In the genomic region with DNA sequence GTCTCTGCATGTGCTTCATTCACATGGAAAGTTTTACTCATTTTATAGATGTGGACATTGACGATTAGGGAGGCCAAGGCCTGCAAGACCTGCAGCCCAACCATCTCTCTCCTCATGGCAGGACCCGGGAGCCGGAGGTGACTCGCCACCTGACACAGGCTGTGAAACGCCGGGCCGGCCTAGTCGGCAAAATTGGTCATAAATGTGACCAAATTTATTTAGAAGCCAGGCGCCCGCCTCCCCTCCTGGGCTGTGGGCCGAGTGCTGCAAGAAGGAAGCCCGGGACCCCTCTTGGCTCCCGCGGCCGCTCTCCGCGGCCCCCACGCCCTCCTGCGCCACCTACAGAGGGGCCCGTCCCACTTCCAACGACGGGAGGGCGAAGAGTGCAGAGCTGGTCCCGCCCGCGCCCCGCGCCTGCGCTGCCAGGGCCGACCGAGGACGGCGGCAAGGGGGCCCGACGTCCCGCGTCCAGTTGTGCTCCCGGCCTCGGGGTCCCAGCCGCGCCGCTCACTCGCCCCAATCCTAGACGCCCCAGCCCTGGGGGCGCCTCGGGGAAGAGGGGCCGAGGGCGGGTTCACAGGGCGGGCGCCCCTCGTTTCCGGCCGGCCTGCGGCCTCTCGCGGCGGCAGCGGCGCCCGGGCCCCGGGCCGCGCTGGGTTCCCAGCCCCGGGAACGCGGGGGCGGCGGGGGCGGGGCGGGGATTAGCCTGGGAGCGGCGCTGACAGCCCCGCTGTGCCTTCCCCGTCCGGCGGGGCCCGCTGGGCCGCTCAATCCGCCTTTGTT, we compare ENCODE assay signal across 8 cellular contexts. TPM values are rescaled to one million over a fixed set of nuclear protein-coding genes. Genes with fewer than 3 reads are reported as not detected.
DNase-seq lines count a peak whose midpoint lies in the region; ATAC-seq and TF ChIP-seq lines count a peak whose summit lies in the region.

No MANE protein-coding gene starts in this region.

- no peaks in the 10 kb centered on the region for H4K20me1 ChIP-seq in Karpas-422 (ENCODE audit: insufficient read depth, low read depth, low read length)

- H3K27me3 ChIP-seq in Karpas-422 (ENCODE audit: low read length) = no peaks in the 10 kb centered on the region
- H3K27me3 ChIP-seq in gastroesophageal sphincter = peaks cover 11% of the 10 kb centered on the region
- no peaks in the 10 kb centered on the region for H3K27me3 ChIP-seq in parathyroid adenoma (ENCODE audit: control insufficient read depth, insufficient read depth, low read length)

- H3K9me3 ChIP-seq in Karpas-422 (ENCODE audit: low read length) (no peaks in the 10 kb centered on the region), gastroesophageal sphincter (no peaks in the 10 kb centered on the region), parathyroid adenoma (ENCODE audit: control insufficient read depth, low read length) (no peaks in the 10 kb centered on the region)

- H3K9me3 Mint-ChIP-seq in activated CD8-positive, alpha-beta T cell treated with anti-CD3 and anti-CD28 coated beads for 36 hours = no peaks in the 10 kb centered on the region

- H3K36me3 Mint-ChIP-seq in activated CD8-positive, alpha-beta T cell treated with anti-CD3 and anti-CD28 coated beads for 36 hours (ENCODE audit: low read depth) = no peaks in the 10 kb centered on the region

- DNase-seq in NCI-H82 (lab: John Stamatoyannopoulos, UW) (peak; percentile 71), NCI-H82 treated with DMSO at 0.1 percent for 48 hours (lab: John Stamatoyannopoulos, UW; ENCODE audit: unreplicated experiment) (no peak), Karpas-422 (peak; percentile 52)
- DNase-seq in activated CD8-positive, alpha-beta T cell treated with anti-CD3 and anti-CD28 coated beads for 36 hours = peak; percentile 43

- peak overlapping the region; percentile 42 for H3K4me2 ChIP-seq in Karpas-422 (ENCODE audit: low read depth, low read length, poor library complexity, severe bottlenecking)
- peak overlapping the region; percentile 82 for H3K4me2 ChIP-seq in parathyroid adenoma (ENCODE audit: low read length)

- H3K27ac Mint-ChIP-seq in activated CD8-positive, alpha-beta T cell treated with anti-CD3 and anti-CD28 coated beads for 36 hours = no peak overlapping the region

- peaks cover 19% of the 10 kb centered on the region for H3K4me1 Mint-ChIP-seq in activated CD8-positive, alpha-beta T cell treated with anti-CD3 and anti-CD28 coated beads for 36 hours (ENCODE audit: low read depth)

- POLR2A ChIA-PET in activated CD8-positive, alpha-beta T cell treated with anti-CD3 and anti-CD28 coated beads for 36 hours (lab: Charles Lee) = no interaction called here

- peak overlapping the region; percentile 53 for H3K4me3 Mint-ChIP-seq in activated CD8-positive, alpha-beta T cell treated with anti-CD3 and anti-CD28 coated beads for 36 hours

- peak; percentile 57 for ATAC-seq in activated CD8-positive, alpha-beta T cell treated with anti-CD3 and anti-CD28 coated beads for 36 hours
- ATAC-seq in gastroesophageal sphincter (peak; percentile 65), GM19328 (IDR thresholded peaks at IDR 0.05; ENCODE audit: unreplicated experiment) (no peak), HG03342 (IDR thresholded peaks at IDR 0.05; ENCODE audit: unreplicated experiment) (no peak)

- H3K36me3 ChIP-seq in Karpas-422 (ENCODE audit: insufficient read depth, low read length) = no peaks in the 10 kb centered on the region
- no peaks in the 10 kb centered on the region for H3K36me3 ChIP-seq in gastroesophageal sphincter
- H3K36me3 ChIP-seq in parathyroid adenoma (ENCODE audit: control insufficient read depth, insufficient read depth, low read length) = no peaks in the 10 kb centered on the region

- H2AFZ ChIP-seq in Karpas-422 (ENCODE audit: low read length) = no peak overlapping the region
- peak overlapping the region; percentile 86 for H2AFZ ChIP-seq in parathyroid adenoma

- H3K27me3 Mint-ChIP-seq in activated CD8-positive, alpha-beta T cell treated with anti-CD3 and anti-CD28 coated beads for 36 hours = peaks cover 32% of the 10 kb centered on the region

- H3K79me2 ChIP-seq in Karpas-422 (ENCODE audit: low read length) (no peaks in the 10 kb centered on the region), parathyroid adenoma (no peaks in the 10 kb centered on the region)

- H3K9me2 ChIP-seq in Karpas-422 (replicated peaks; ENCODE audit: insufficient read depth, low read length) = no peaks in the 10 kb centered on the region

- CTCF ChIA-PET in activated CD8-positive, alpha-beta T cell treated with anti-CD3 and anti-CD28 coated beads for 36 hours (lab: Charles Lee) = no interaction called here

- TF ChIP-seq POLR2A in gastroesophageal sphincter (IDR thresholded peaks at IDR 0.05) = peak in 1 of 2 donors; percentile 22

- H3K4me3 ChIP-seq in Karpas-422 (ENCODE audit: low read length) (peak overlapping the region; percentile 49; the same call in 1 of the 2 replicates), gastroesophageal sphincter (peak overlapping the region; percentile 35 to 70), parathyroid adenoma (ENCODE audit: low read depth, low read length) (peak overlapping the region; percentile 62)

- H3K27ac ChIP-seq in Karpas-422 (ENCODE audit: low read length) (no peak overlapping the region), gastroesophageal sphincter (peak overlapping the region in 3 of 4 donors; percentile 76 to 82 (median 78)), parathyroid adenoma (peak overlapping the region; percentile 55)

- TF ChIP-seq CTCF in activated CD8-positive, alpha-beta T cell treated with anti-CD3 and anti-CD28 coated beads for 36 hours (IDR thresholded peaks at IDR 0.05) = no peak
- TF ChIP-seq CTCF in gastroesophageal sphincter (IDR thresholded peaks at IDR 0.05) (no peak), parathyroid adenoma (IDR thresholded peaks at IDR 0.05) (no peak)

- H3K9ac ChIP-seq in Karpas-422 (ENCODE audit: low read length) (peak overlapping the region; percentile 48), parathyroid adenoma (no peak overlapping the region)

- intact Hi-C loops in activated CD8-positive, alpha-beta T cell treated with anti-CD3 and anti-CD28 coated beads for 36 hours (cut with micrococcal nuclease) = no loop called here

- no peak for TF ChIP-seq EP300 in gastroesophageal sphincter (IDR thresholded peaks at IDR 0.05)

- H3K4me1 ChIP-seq in Karpas-422 (ENCODE audit: low read length) = peaks cover 27% of the 10 kb centered on the region
- H3K4me1 ChIP-seq in gastroesophageal sphincter = peaks cover 0 to 26% (median 5%) of the 10 kb centered on the region in 3 donors
- H3K4me1 ChIP-seq in parathyroid adenoma = peaks cover 4% of the 10 kb centered on the region

- WGBS in gastroesophageal sphincter (ENCODE audit: low coverage in 1 of 2), 2 donors = 28% methylated on average over 9 of the region's 79 CpGs; no CpG with 5 or more reads in 1 of the 2 donors

RNA-seq across cellular contexts. Expression of a gene that starts 47.5 kb away (rescaled TPM):
- 1.2 and 2.0 TPM in 2 replicates for total RNA-seq in Karpas-422 (2014; rRNA removed; shearing (Covaris generic); ENCODE audit: low replicate concordance)
- total RNA-seq in activated CD8-positive, alpha-beta T cell treated with anti-CD3 and anti-CD28 coated beads for 36 hours = under 1 TPM in 1 of 2 experiments, not detected in 1; 0.09 TPM
- 1 to 10 TPM in 2 of 4 donors, under 1 TPM in 2; 0.62 to 1.4 (median 0.99) TPM for total RNA-seq in gastroesophageal sphincter

Comparison
In these comparisons a context has a peak if more than half of its experiments do, and no peak if none do; other contexts are left out.
1. ATAC-seq: peak in activated CD8-positive, alpha-beta T cell treated with anti-CD3 and anti-CD28 coated beads for 36 hours (single experiment) and gastroesophageal sphincter (single experiment); none in GM19328 (single experiment) and HG03342 (single experiment).
2. Peak in every context shown above with its lines, with median percentiles within 50 percentile points of each other: H3K4me3 ChIP-seq.